8 cellular contexts compared by ENCODE assay signal in the genomic region with DNA sequence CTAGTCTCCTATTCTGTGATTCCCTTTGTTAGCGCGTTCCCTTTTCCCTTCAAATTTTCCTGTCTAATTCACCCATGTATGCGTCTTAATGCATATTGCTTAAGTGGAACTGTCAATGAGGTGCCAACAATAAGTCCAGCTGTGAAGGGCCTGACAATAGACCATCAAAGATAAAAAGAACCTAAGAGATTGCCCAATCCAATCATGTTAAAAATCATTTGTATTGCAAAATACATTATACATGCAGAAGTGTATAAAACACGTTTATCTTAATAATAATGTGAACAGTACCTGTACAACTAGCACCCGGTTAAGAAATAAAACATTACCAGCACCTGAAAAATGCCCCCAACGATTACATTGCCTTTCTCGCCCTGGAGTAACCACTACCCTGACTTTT. TPM values are rescaled to one million over a fixed set of nuclear protein-coding genes. Genes with fewer than 3 reads are reported as not detected.
DNase-seq lines count a peak whose midpoint lies in the region; ATAC-seq and TF ChIP-seq lines count a peak whose summit lies in the region.

No MANE protein-coding gene starts in this region.

- peak overlapping the region; percentile 82 for H3K4me2 ChIP-seq in Loucy (ENCODE audit: low read depth, low read length, poor library complexity, severe bottlenecking)

- H3K36me3 Mint-ChIP-seq in nephron progenitor cell (ENCODE audit: low read depth): peaks cover 5% of the 10 kb centered on the region

- CTCF ChIA-PET in BJ (lab: Yijun Ruan, JAX): interaction anchor here (1.4 to 2.6 kb wide), 3 partner anchors 17 to 25 kb away, joined by 5 to 11 read pairs (median 9); no protein-coding TSS in a partner anchor

- peak overlapping the region; percentile 28 for H3K27ac Mint-ChIP-seq in nephron progenitor cell

- H3K36me3 ChIP-seq in BJ (ENCODE audit: control insufficient read depth, insufficient read depth, low read length) (no peaks in the 10 kb centered on the region), Loucy (ENCODE audit: insufficient read depth, low read length) (no peaks in the 10 kb centered on the region), ectodermal cell (ENCODE audit: control insufficient read depth, insufficient read depth, low read length) (no peaks in the 10 kb centered on the region)

- peaks cover 3% of the 10 kb centered on the region for H3K27me3 Mint-ChIP-seq in nephron progenitor cell (ENCODE audit: low read depth, poor library complexity)

- H3K9me3 ChIP-seq in Loucy (ENCODE audit: insufficient read depth, low read depth, low read length): no peaks in the 10 kb centered on the region
- H3K9me3 ChIP-seq in ectodermal cell (ENCODE audit: control insufficient read depth, low read length): no peaks in the 10 kb centered on the region

- 91 to 95% methylated on average over 7 of the region's 7 CpGs for WGBS in ectodermal cell, 2 experiments

- POLR2A ChIA-PET in BJ (lab: Charles Lee): no interaction called here

- no peaks in the 10 kb centered on the region for H3K4me1 ChIP-seq in Loucy (ENCODE audit: insufficient read depth, low read length, poor library complexity, severe bottlenecking)
- peaks cover 4% of the 10 kb centered on the region for H3K4me1 ChIP-seq in ectodermal cell (ENCODE audit: control insufficient read depth, insufficient read depth, low read length)

- H3K4me1 Mint-ChIP-seq in nephron progenitor cell: peaks cover 32% of the 10 kb centered on the region

- no peak for TF ChIP-seq CTCF in BJ (IDR thresholded peaks at IDR 0.05; ENCODE audit: insufficient read depth, low read depth, low read length)
- TF ChIP-seq CTCF in Loucy (conservative IDR thresholded peaks at IDR 0.05; ENCODE audit: low read length): no peak
- no peak for TF ChIP-seq CTCF in nephron progenitor cell (IDR thresholded peaks at IDR 0.05)

- peak overlapping the region; percentile 39 for H3K27ac ChIP-seq in ectodermal cell (ENCODE audit: insufficient read depth, low read depth, low read length, poor library complexity, severe bottlenecking)

- DNase-seq in BJ (ENCODE audit: low read depth): no peak
- no peak for DNase-seq in nephron progenitor cell
- DNase-seq in NCI-H1436 (lab: John Stamatoyannopoulos, UW): no peak
- DNase-seq in germinal center (ENCODE audit: low spot score): no peak
- no peak for DNase-seq in NCI-H510A (lab: John Stamatoyannopoulos, UW)

- H3K9me2 ChIP-seq in Loucy (replicated peaks; ENCODE audit: low read depth, low read length): no peaks in the 10 kb centered on the region

- H3K79me2 ChIP-seq in Loucy (ENCODE audit: insufficient read depth, low read length): no peaks in the 10 kb centered on the region

- no peaks in the 10 kb centered on the region for H3K27me3 ChIP-seq in BJ (ENCODE audit: control insufficient read depth, insufficient read depth, low read length)
- H3K27me3 ChIP-seq in Loucy (ENCODE audit: insufficient read depth, low read length, poor library complexity, severe bottlenecking): no peaks in the 10 kb centered on the region
- H3K27me3 ChIP-seq in ectodermal cell (ENCODE audit: control insufficient read depth, insufficient read depth, low read length, poor library complexity, severe bottlenecking): no peaks in the 10 kb centered on the region

- peak overlapping the region; percentile 87 for H2AFZ ChIP-seq in Loucy (ENCODE audit: low read length)

- no peak overlapping the region for H3K9ac ChIP-seq in Loucy (ENCODE audit: low read depth, low read length, poor library complexity, severe bottlenecking)

- no peaks in the 10 kb centered on the region for H4K20me1 ChIP-seq in Loucy (ENCODE audit: insufficient read depth, low read length, poor library complexity, severe bottlenecking)

- no peak for ATAC-seq in HG03520 (IDR thresholded peaks at IDR 0.05; ENCODE audit: unreplicated experiment)

- H3K4me3 Mint-ChIP-seq in nephron progenitor cell: peak overlapping the region; percentile 92

- H3K4me3 ChIP-seq in BJ (ENCODE audit: low read depth, low read length) (peak overlapping the region; percentile 62), Loucy (ENCODE audit: low read length, poor library complexity, severe bottlenecking) (peak overlapping the region; percentile 72), ectodermal cell (ENCODE audit: insufficient read depth, low read depth, low read length) (peak overlapping the region; percentile 51)

- H3F3A ChIP-seq in Loucy (ENCODE audit: low read depth): no peaks in the 10 kb centered on the region

- H3K9me3 Mint-ChIP-seq in nephron progenitor cell: peaks cover 23% of the 10 kb centered on the region

RNA-seq across cellular contexts. Expression of a gene that starts 0.7 kb away (rescaled TPM):
- polyA plus RNA-seq in BJ (2011; rRNA removed): 1.6 and 2.6 TPM in 2 replicates
- 1.6 and 2.0 TPM in 2 replicates for polyA minus RNA-seq in BJ (2011; rRNA and poly(A)+ RNA removed)
- polyA plus RNA-seq in ectodermal cell (2013, experiment 1 of 4): 18.0 TPM
- polyA plus RNA-seq in ectodermal cell (2013, experiment 2 of 4): 19.1 TPM
- 19.9 TPM for polyA plus RNA-seq in ectodermal cell (2013, experiment 3 of 4)
- polyA plus RNA-seq in ectodermal cell (2013, experiment 4 of 4): 22.7 TPM
